12 cellular contexts compared by ENCODE assay signal in genomic region chr3:136120373-136121348, GRCh38.
DNase-seq lines count a peak whose midpoint lies in the region; ATAC-seq and TF ChIP-seq lines count a peak whose summit lies in the region.
"Had no signal": no experiment of that assay in that cellular context is flagged by ENCODE, and none has a peak within 500 bp of the region (broad histone marks: within the 10 kb centered on the region; RNA-seq: fewer than 3 reads in every experiment).

No MANE protein-coding gene starts in this region.

- no peaks in the 10 kb centered on the region for H4K20me1 ChIP-seq in mammary epithelial cell (ENCODE audit: insufficient read depth, low read length)

- TF ChIP-seq CTCF in mammary epithelial cell (conservative IDR thresholded peaks at IDR 0.05 in 1 of 2, IDR thresholded peaks at IDR 0.05 in 1 of 2; ENCODE audit: extremely low read depth in 1 of 2, insufficient read depth in 1 of 2, low read depth in 1 of 2, low read length in 2 of 2) (no peak), coronary artery (IDR thresholded peaks at IDR 0.05) (no peak), GM10266 (IDR thresholded peaks at IDR 0.05; ENCODE audit: control insufficient read depth, insufficient read depth, low read depth, missing control alignments) (no peak)

- H3K79me2 ChIP-seq in mammary epithelial cell (ENCODE audit: insufficient read depth, low read length): no peaks in the 10 kb centered on the region

- in situ Hi-C loops in mammary epithelial cell (cut with MboI; ENCODE audit: low sequenced_read_pairs in 2 of 2): no loop called here

- ATAC-seq in GM18511 (IDR thresholded peaks at IDR 0.05; ENCODE audit: unreplicated experiment): peak; percentile 84
- ATAC-seq in GM21717 (IDR thresholded peaks at IDR 0.05; ENCODE audit: unreplicated experiment): peak; percentile 79
- peak; percentile 97 for ATAC-seq in HG03378 (IDR thresholded peaks at IDR 0.05; ENCODE audit: unreplicated experiment)
- ATAC-seq: HepG2 had no signal

- H3K9ac ChIP-seq in mammary epithelial cell (ENCODE audit: insufficient read depth, low read length): no peak overlapping the region

- no peak overlapping the region for H2AFZ ChIP-seq in mammary epithelial cell (ENCODE audit: low read depth, low read length)

- DNase-seq in mammary epithelial cell (peak; percentile 40), HCEC 1CT (no peak), coronary artery (ENCODE audit: low spot score) (no peak), activated T-cell treated with anti-CD3 and anti-CD28 coated beads for 4 hours (no peak), GM10266 (ENCODE audit: extremely low spot score) (no peak)
- DNase-seq: activated CD8-positive, alpha-beta memory T cell treated with anti-CD3 and anti-CD28 coated beads for 24 hours; CD4-positive, alpha-beta memory T cell had no signal

- H3K4me1 ChIP-seq in mammary epithelial cell (ENCODE audit: insufficient read depth, low read length): no peaks in the 10 kb centered on the region

- H3K9me3 ChIP-seq in mammary epithelial cell (replicated peaks; ENCODE audit: insufficient read depth, low read length): no peaks in the 10 kb centered on the region

- H3K27me3 ChIP-seq in mammary epithelial cell (ENCODE audit: insufficient read depth, low read length): no peaks in the 10 kb centered on the region

- BruUV-seq in mammary epithelial cell (replicated peaks; lab: Mats Ljungman, UMichigan): no TSS peak

- H3K36me3 ChIP-seq in mammary epithelial cell (ENCODE audit: insufficient read depth, low read length): no peaks in the 10 kb centered on the region

- H3K4me3 ChIP-seq in mammary epithelial cell (replicated peaks in 1 of 3; ENCODE audit: insufficient read depth in 1 of 3, low read depth in 2 of 3, low read length in 3 of 3) (no peak overlapping the region), coronary artery (no peak overlapping the region)
- H3K4me3 ChIP-seq: skin epidermis had no signal

- H3K4me2 ChIP-seq in mammary epithelial cell (ENCODE audit: insufficient read depth, low read depth, low read length): no peak overlapping the region

- H3K27ac ChIP-seq in mammary epithelial cell (ENCODE audit: insufficient read depth, low read depth, low read length) (no peak overlapping the region), coronary artery (no peak overlapping the region)
- H3K27ac ChIP-seq: skin epidermis had no signal

- dilution Hi-C loops in mammary epithelial cell (cut with HindIII; ENCODE audit: low sequenced_read_pairs): no loop called here

- 89% methylated on average over 8 of the region's 8 CpGs for WGBS in mammary epithelial cell (ENCODE audit: low coverage, missing lambda C conversion rate)

- CTCF ChIA-PET in mammary epithelial cell (lab: Charles Lee; ENCODE audit: low non-redundant PET): no interaction called here

- intact Hi-C loops in mammary epithelial cell (cut with micrococcal nuclease): no loop called here
